27 cellular contexts compared by ENCODE assay signal in the genomic region with DNA sequence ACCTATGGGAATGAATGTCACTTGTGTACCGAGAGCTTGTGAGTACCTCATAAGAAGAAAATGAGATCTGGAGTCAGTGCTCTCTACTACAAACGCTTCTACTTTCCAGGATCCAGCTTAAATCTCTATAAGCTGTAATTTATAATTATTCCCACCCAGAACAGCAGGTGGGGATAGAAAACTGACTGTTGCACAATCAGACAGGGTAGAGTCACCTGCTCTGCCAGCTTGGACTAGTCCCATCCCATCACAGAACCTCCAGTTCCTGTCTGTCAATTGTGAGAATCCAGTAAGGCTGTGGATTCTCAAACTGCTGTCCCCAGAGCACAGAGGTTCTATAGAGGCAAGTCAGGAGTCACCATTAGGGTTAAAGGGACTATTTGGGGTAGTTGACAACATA. TPM values are rescaled to one million over a fixed set of nuclear protein-coding genes. Genes with fewer than 3 reads are reported as not detected.
DNase-seq lines count a peak whose midpoint lies in the region; ATAC-seq and TF ChIP-seq lines count a peak whose summit lies in the region.
"Had no signal": no experiment of that assay in that cellular context is flagged by ENCODE, and none has a peak within 500 bp of the region (broad histone marks: within the 10 kb centered on the region; RNA-seq: fewer than 3 reads in every experiment).

No MANE protein-coding gene starts in this region.

- H3K27ac ChIP-seq in right atrium auricular region (no peak overlapping the region), RWPE1 (no peak overlapping the region)
- H3K27ac ChIP-seq: GM23248, KMS-11, lower lobe of right lung, transverse colon had no signal

- H3K4me3 ChIP-seq in right atrium auricular region (no peak overlapping the region), kidney epithelial cell (ENCODE audit: low read depth, low read length) (no peak overlapping the region)
- H3K4me3 ChIP-seq: GM23248, lower lobe of right lung, transverse colon had no signal

- no peaks in the 10 kb centered on the region for H3K36me3 Mint-ChIP-seq in T-helper 17 cell (ENCODE audit: low read depth)
- H3K36me3 Mint-ChIP-seq: activated CD8-positive, alpha-beta memory T cell treated with anti-CD3 and anti-CD28 coated beads, Interleukin-2, amount 10 ng/mL, durations not matched to agents 7 days and 5 days; WTC11 had no signal

- H3K36me3 ChIP-seq in right atrium auricular region (no peaks in the 10 kb centered on the region), kidney epithelial cell (ENCODE audit: control insufficient read depth, insufficient read depth, low read length) (no peaks in the 10 kb centered on the region)
- H3K36me3 ChIP-seq: lower lobe of right lung, transverse colon had no signal

- CTCF ChIA-PET in RWPE1 (lab: Yijun Ruan, JAX) = interaction anchor here (0.6 to 2.7 kb wide), 9 partner anchors 9 to 347 kb away, joined by 3 to 9 read pairs (median 4); no protein-coding TSS in a partner anchor

- peak; percentile 45 for ATAC-seq in left ventricle myocardium superior
- ATAC-seq in T-helper 17 cell = no peak
- ATAC-seq: activated CD8-positive, alpha-beta memory T cell treated with anti-CD3 and anti-CD28 coated beads, Interleukin-2, amount 10 ng/mL, durations not matched to agents 7 days and 5 days; activated naive CD8-positive, alpha-beta T cell treated with anti-CD3 and anti-CD28 coated beads, Interleukin-2, amount 50 U/mL, for 24 hours; lower lobe of right lung; natural killer cell treated with Interleukin-12 subunit alpha and Interleukin-12 subunit beta and Interleukin-15 and Interleukin-18, amount 100 ng/mL, for 72 hours; Right ventricle myocardium inferior; WTC11 had no signal

- H3K9me3 ChIP-seq in right atrium auricular region (no peaks in the 10 kb centered on the region), T-helper 17 cell (ENCODE audit: control insufficient read depth, low read length, poor library complexity, severe bottlenecking) (no peaks in the 10 kb centered on the region)
- H3K9me3 ChIP-seq: lower lobe of right lung, transverse colon had no signal

- no peaks in the 10 kb centered on the region for H3K27me3 ChIP-seq in right atrium auricular region
- H3K27me3 ChIP-seq in kidney epithelial cell (ENCODE audit: control insufficient read depth, insufficient read depth, low read length) = no peaks in the 10 kb centered on the region
- H3K27me3 ChIP-seq: transverse colon had no signal

- TF ChIP-seq CTCF in right atrium auricular region (IDR thresholded peaks at IDR 0.05) (no peak), RWPE1 (conservative IDR thresholded peaks at IDR 0.05; ENCODE audit: low read depth) (0 out of 2 replicates have a peak, but pooled peaks have one; percentile 12), kidney epithelial cell (IDR thresholded peaks at IDR 0.05; ENCODE audit: insufficient read depth, low read length, poor library complexity, severe bottlenecking) (peak; percentile 1)

- no peak overlapping the region for H3K27ac Mint-ChIP-seq in T-helper 17 cell
- H3K27ac Mint-ChIP-seq: activated CD8-positive, alpha-beta memory T cell treated with anti-CD3 and anti-CD28 coated beads, Interleukin-2, amount 10 ng/mL, durations not matched to agents 7 days and 5 days; activated naive CD8-positive, alpha-beta T cell treated with anti-CD3 and anti-CD28 coated beads, Interleukin-2, amount 50 U/mL, for 24 hours; natural killer cell treated with Interleukin-12 subunit alpha and Interleukin-12 subunit beta and Interleukin-15 and Interleukin-18, amount 100 ng/mL, for 72 hours; WTC11 had no signal

- H3K27me3 Mint-ChIP-seq in T-helper 17 cell = no peaks in the 10 kb centered on the region
- H3K27me3 Mint-ChIP-seq: activated CD8-positive, alpha-beta memory T cell treated with anti-CD3 and anti-CD28 coated beads, Interleukin-2, amount 10 ng/mL, durations not matched to agents 7 days and 5 days had no signal

- no peaks in the 10 kb centered on the region for H3K4me1 Mint-ChIP-seq in T-helper 17 cell
- H3K4me1 Mint-ChIP-seq: activated CD8-positive, alpha-beta memory T cell treated with anti-CD3 and anti-CD28 coated beads, Interleukin-2, amount 10 ng/mL, durations not matched to agents 7 days and 5 days; activated naive CD8-positive, alpha-beta T cell treated with anti-CD3 and anti-CD28 coated beads, Interleukin-2, amount 50 U/mL, for 24 hours; central memory CD8-positive, alpha-beta T cell had no signal

- intact Hi-C loops in left ventricle myocardium superior (cut with micrococcal nuclease) = no loop called here

- POLR2A ChIA-PET in RWPE1 (lab: Yijun Ruan, JAX; ENCODE audit: low non-redundant PET) = no interaction called here

- no peaks in the 10 kb centered on the region for H3K4me1 ChIP-seq in right atrium auricular region
- H3K4me1 ChIP-seq: lower lobe of right lung, transverse colon had no signal

- no peak overlapping the region for H3K4me3 Mint-ChIP-seq in T-helper 17 cell
- H3K4me3 Mint-ChIP-seq: activated CD8-positive, alpha-beta memory T cell treated with anti-CD3 and anti-CD28 coated beads, Interleukin-2, amount 10 ng/mL, durations not matched to agents 7 days and 5 days; activated naive CD8-positive, alpha-beta T cell treated with anti-CD3 and anti-CD28 coated beads, Interleukin-2, amount 50 U/mL, for 24 hours; central memory CD8-positive, alpha-beta T cell; natural killer cell treated with Interleukin-12 subunit alpha and Interleukin-12 subunit beta and Interleukin-15 and Interleukin-18, amount 100 ng/mL, for 72 hours; WTC11 had no signal

- DNase-seq in left ventricle myocardium superior (no peak), right atrium auricular region (ENCODE audit: low spot score) (no peak), RWPE1 (ENCODE audit: low spot score) (peak; percentile 58), kidney epithelial cell (ENCODE audit: low read depth) (no peak), T-helper 17 cell (no peak), NCI-H1694 (lab: John Stamatoyannopoulos, UW) (no peak), NCI-H1930 (lab: John Stamatoyannopoulos, UW) (no peak)
- DNase-seq: activated CD8-positive, alpha-beta memory T cell treated with anti-CD3 and anti-CD28 coated beads, Interleukin-2, amount 10 ng/mL, durations not matched to agents 7 days and 5 days; activated naive CD8-positive, alpha-beta T cell treated with anti-CD3 and anti-CD28 coated beads, Interleukin-2, amount 50 U/mL, for 24 hours; activated T-cell treated with anti-CD3 and anti-CD28 coated beads, Interleukin-2, amount 50 U/mL, for 48 hours; C1 segment of cervical spinal cord; GM23248; lower lobe of right lung; NCI-H187; NCI-H2227 treated with DMSO at 0.1 percent for 48 hours; NCI-H526 treated with DMSO at 0.1 percent for 48 hours; small intestine; transverse colon had no signal

RNA-seq across cellular contexts. Expression of a gene that starts 2.0 kb away (rescaled TPM):
- total RNA-seq in left ventricle myocardium superior = not detected
- total RNA-seq in right atrium auricular region = not detected
- not detected in 2 replicates for total RNA-seq in kidney epithelial cell
- total RNA-seq in T-helper 17 cell = not detected
- total RNA-seq: activated CD8-positive, alpha-beta memory T cell treated with anti-CD3 and anti-CD28 coated beads, Interleukin-2, amount 10 ng/mL, durations not matched to agents 7 days and 5 days; dermis microvascular lymphatic vessel endothelial cell; fibroblast of lung; GM23248; lower lobe of right lung; mononuclear cell; natural killer cell treated with Interleukin-12 subunit alpha and Interleukin-12 subunit beta and Interleukin-15 and Interleukin-18, amount 100 ng/mL, for 72 hours; osteocyte; Right ventricle myocardium inferior; transverse colon; WTC11 had no signal

RNA-seq across cellular contexts. Expression of a gene that starts 21.2 kb away (rescaled TPM):
- total RNA-seq in left ventricle myocardium superior = 0.57 TPM
- total RNA-seq in right atrium auricular region = not detected
- not detected in 2 replicates for total RNA-seq in kidney epithelial cell
- not detected for total RNA-seq in T-helper 17 cell
- total RNA-seq: activated CD8-positive, alpha-beta memory T cell treated with anti-CD3 and anti-CD28 coated beads, Interleukin-2, amount 10 ng/mL, durations not matched to agents 7 days and 5 days; dermis microvascular lymphatic vessel endothelial cell; fibroblast of lung; GM23248; lower lobe of right lung; mononuclear cell; natural killer cell treated with Interleukin-12 subunit alpha and Interleukin-12 subunit beta and Interleukin-15 and Interleukin-18, amount 100 ng/mL, for 72 hours; osteocyte; Right ventricle myocardium inferior; transverse colon; WTC11 had no signal

RNA-seq across cellular contexts. Expression of a gene that starts 45.6 kb away (rescaled TPM):
- total RNA-seq in left ventricle myocardium superior (not detected), right atrium auricular region (not detected), kidney epithelial cell (not detected in 2 replicates), T-helper 17 cell (not detected)
- total RNA-seq: activated CD8-positive, alpha-beta memory T cell treated with anti-CD3 and anti-CD28 coated beads, Interleukin-2, amount 10 ng/mL, durations not matched to agents 7 days and 5 days; dermis microvascular lymphatic vessel endothelial cell; fibroblast of lung; GM23248; lower lobe of right lung; mononuclear cell; natural killer cell treated with Interleukin-12 subunit alpha and Interleukin-12 subunit beta and Interleukin-15 and Interleukin-18, amount 100 ng/mL, for 72 hours; osteocyte; Right ventricle myocardium inferior; transverse colon had no signal

Comparison
In these comparisons a context has a peak if more than half of its experiments do, and no peak if none do; other contexts are left out.
1. CTCF ChIP-seq: peak in RWPE1 (single experiment) and kidney epithelial cell (single experiment); none in right atrium auricular region (0 of 2).